Comparison of ENCODE assay signal across 2 cellular contexts in the genomic region with DNA sequence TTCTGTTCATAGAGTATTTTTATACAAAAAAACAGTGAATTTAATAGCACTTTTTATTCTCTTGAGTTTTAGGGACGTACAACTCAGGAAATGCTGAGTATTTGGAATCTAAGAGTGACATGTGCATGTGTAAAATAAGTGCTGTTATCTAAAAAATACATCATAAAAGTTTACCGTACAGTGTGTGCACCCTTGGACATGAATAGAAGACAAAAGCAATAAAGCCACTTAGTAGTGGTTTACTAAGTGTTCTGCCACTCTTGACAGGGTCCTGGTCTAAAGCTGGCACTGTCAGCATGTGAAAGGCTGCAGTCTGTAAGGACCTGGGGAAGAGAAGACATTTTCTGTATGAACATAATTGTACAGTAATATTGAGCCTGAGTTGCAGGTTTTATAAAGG.
TF ChIP-seq lines count a peak whose summit lies in the region.

No MANE protein-coding gene starts in this region.

TF ChIP-seq in HEK293, 187 proteins besides CTCF, POLR2A, EP300 and RAD21 (continued from another document and continues in another):
- no peak for TF ChIP-seq YY1 (tag by site-specific recombination; IDR thresholded peaks at IDR 0.05)
- no peak for TF ChIP-seq ZFHX2 (tag by site-specific recombination; conservative IDR thresholded peaks at IDR 0.05)
- TF ChIP-seq ZNF10 (tag by site-specific recombination; IDR thresholded peaks at IDR 0.05) = no peak
- TF ChIP-seq TRIM28 (IDR thresholded peaks at IDR 0.05; ENCODE audit: borderline replicate concordance, low read length) = peak; percentile 47; the same call in 1 of the 2 replicates
- no peak for TF ChIP-seq ZNF473 (tag by site-specific recombination; IDR thresholded peaks at IDR 0.05)
- TF ChIP-seq IKZF3 (tag by site-specific recombination; IDR thresholded peaks at IDR 0.05) = peak; percentile 7; the same call in 1 of the 2 replicates
- TF ChIP-seq ZNF2 (tag by site-specific recombination; IDR thresholded peaks at IDR 0.05) = no peak
- peak; percentile 31; the same call in 1 of the 2 replicates for TF ChIP-seq TCF7L2 (IDR thresholded peaks at IDR 0.05; ENCODE audit: borderline replicate concordance, low read depth, low read length)
- TF ChIP-seq, protein P1, sequence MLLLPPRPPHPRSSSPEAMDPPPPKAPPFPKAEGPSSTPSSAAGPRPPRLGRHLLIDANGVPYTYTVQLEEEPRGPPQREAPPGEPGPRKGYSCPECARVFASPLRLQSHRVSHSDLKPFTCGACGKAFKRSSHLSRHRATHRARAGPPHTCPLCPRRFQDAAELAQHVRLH (tag by site-specific recombination; IDR thresholded peaks at IDR 0.05) = peak; percentile 72; the same call in 1 of the 2 replicates
- TF ChIP-seq ZNF629 (tag by site-specific recombination; IDR thresholded peaks at IDR 0.05) = no peak
- TF ChIP-seq FEZF1 (tag by site-specific recombination; IDR thresholded peaks at IDR 0.05) = peak; percentile 73
- TF ChIP-seq, protein P2, sequence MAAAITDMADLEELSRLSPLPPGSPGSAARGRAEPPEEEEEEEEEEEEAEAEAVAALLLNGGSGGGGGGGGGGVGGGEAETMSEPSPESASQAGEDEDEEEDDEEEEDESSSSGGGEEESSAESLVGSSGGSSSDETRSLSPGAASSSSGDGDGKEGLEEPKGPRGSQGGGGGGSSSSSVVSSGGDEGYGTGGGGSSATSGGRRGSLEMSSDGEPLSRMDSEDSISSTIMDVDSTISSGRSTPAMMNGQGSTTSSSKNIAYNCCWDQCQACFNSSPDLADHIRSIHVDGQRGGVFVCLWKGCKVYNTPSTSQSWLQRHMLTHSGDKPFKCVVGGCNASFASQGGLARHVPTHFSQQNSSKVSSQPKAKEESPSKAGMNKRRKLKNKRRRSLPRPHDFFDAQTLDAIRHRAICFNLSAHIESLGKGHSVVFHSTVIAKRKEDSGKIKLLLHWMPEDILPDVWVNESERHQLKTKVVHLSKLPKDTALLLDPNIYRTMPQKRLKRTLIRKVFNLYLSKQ (tag by site-specific recombination; IDR thresholded peaks at IDR 0.05; ENCODE audit: borderline replicate concordance) = no peak
- TF ChIP-seq, protein P3, sequence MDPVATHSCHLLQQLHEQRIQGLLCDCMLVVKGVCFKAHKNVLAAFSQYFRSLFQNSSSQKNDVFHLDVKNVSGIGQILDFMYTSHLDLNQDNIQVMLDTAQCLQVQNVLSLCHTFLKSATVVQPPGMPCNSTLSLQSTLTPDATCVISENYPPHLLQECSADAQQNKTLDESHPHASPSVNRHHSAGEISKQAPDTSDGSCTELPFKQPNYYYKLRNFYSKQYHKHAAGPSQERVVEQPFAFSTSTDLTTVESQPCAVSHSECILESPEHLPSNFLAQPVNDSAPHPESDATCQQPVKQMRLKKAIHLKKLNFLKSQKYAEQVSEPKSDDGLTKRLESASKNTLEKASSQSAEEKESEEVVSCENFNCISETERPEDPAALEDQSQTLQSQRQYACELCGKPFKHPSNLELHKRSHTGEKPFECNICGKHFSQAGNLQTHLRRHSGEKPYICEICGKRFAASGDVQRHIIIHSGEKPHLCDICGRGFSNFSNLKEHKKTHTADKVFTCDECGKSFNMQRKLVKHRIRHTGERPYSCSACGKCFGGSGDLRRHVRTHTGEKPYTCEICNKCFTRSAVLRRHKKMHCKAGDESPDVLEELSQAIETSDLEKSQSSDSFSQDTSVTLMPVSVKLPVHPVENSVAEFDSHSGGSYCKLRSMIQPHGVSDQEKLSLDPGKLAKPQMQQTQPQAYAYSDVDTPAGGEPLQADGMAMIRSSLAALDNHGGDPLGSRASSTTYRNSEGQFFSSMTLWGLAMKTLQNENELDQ (tag by site-specific recombination; IDR thresholded peaks at IDR 0.05; ENCODE audit: low read depth) = no peak
- no peak for TF ChIP-seq ZNF76 (tag by site-specific recombination; IDR thresholded peaks at IDR 0.05; ENCODE audit: borderline replicate concordance, low read depth)
- TF ChIP-seq ZSCAN30 (tag by site-specific recombination; IDR thresholded peaks at IDR 0.05) = 0 out of 2 replicates have a peak, but pooled peaks have one; percentile 70
- TF ChIP-seq, protein P4, sequence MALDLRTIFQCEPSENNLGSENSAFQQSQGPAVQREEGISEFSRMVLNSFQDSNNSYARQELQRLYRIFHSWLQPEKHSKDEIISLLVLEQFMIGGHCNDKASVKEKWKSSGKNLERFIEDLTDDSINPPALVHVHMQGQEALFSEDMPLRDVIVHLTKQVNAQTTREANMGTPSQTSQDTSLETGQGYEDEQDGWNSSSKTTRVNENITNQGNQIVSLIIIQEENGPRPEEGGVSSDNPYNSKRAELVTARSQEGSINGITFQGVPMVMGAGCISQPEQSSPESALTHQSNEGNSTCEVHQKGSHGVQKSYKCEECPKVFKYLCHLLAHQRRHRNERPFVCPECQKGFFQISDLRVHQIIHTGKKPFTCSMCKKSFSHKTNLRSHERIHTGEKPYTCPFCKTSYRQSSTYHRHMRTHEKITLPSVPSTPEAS (tag by site-specific recombination; IDR thresholded peaks at IDR 0.05) = 0 out of 2 replicates have a peak, but pooled peaks have one; percentile 35
- TF ChIP-seq, protein P5, sequence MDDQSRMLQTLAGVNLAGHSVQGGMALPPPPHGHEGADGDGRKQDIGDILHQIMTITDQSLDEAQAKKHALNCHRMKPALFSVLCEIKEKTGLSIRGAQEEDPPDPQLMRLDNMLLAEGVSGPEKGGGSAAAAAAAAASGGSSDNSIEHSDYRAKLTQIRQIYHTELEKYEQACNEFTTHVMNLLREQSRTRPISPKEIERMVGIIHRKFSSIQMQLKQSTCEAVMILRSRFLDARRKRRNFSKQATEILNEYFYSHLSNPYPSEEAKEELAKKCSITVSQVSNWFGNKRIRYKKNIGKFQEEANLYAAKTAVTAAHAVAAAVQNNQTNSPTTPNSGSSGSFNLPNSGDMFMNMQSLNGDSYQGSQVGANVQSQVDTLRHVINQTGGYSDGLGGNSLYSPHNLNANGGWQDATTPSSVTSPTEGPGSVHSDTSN (CRISPR knock-in tag; IDR thresholded peaks at IDR 0.05) = no peak
- TF ChIP-seq ZNF544 (tag by site-specific recombination; IDR thresholded peaks at IDR 0.05) = no peak
- TF ChIP-seq ZNF114 (tag by site-specific recombination; IDR thresholded peaks at IDR 0.05) = no peak

TF ChIP-seq in IMR-90, 13 proteins besides CTCF, POLR2A, EP300 and RAD21 (continued from another document):
- TF ChIP-seq, protein P6, sequence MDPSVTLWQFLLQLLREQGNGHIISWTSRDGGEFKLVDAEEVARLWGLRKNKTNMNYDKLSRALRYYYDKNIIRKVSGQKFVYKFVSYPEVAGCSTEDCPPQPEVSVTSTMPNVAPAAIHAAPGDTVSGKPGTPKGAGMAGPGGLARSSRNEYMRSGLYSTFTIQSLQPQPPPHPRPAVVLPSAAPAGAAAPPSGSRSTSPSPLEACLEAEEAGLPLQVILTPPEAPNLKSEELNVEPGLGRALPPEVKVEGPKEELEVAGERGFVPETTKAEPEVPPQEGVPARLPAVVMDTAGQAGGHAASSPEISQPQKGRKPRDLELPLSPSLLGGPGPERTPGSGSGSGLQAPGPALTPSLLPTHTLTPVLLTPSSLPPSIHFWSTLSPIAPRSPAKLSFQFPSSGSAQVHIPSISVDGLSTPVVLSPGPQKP (IDR thresholded peaks at IDR 0.05; ENCODE audit: borderline replicate concordance, low read depth, low read length) = no peak
- TF ChIP-seq SMC3 (IDR thresholded peaks at IDR 0.05; ENCODE audit: low read depth, low read length) (no peak), MAFK (IDR thresholded peaks at IDR 0.05; ENCODE audit: low read depth, low read length) (no peak)
